1 cellular context compared by ENCODE assay signal in the genomic region with DNA sequence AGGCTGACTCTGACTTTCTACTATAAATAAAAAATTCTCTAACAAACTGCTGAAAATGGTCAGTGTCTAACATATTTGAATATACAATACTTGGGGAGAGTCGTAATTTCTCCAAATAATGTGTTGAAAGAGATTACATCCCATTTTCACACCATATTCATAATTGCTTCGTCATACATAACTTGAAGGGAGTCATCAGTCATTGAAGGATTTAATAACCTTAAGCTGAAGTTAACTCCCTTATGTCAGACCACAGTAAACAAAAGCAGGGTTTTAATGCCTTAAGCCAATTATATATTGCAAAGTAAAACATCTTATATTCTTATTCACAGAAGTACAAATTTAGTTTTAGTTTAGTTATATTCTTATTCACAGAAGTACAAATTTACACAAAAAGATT.
TF ChIP-seq lines count a peak whose summit lies in the region.

No MANE protein-coding gene starts in this region.

TF ChIP-seq in GM23338, 12 proteins besides CTCF, POLR2A, EP300 and RAD21 (continued from another document):
- TF ChIP-seq, protein P1, sequence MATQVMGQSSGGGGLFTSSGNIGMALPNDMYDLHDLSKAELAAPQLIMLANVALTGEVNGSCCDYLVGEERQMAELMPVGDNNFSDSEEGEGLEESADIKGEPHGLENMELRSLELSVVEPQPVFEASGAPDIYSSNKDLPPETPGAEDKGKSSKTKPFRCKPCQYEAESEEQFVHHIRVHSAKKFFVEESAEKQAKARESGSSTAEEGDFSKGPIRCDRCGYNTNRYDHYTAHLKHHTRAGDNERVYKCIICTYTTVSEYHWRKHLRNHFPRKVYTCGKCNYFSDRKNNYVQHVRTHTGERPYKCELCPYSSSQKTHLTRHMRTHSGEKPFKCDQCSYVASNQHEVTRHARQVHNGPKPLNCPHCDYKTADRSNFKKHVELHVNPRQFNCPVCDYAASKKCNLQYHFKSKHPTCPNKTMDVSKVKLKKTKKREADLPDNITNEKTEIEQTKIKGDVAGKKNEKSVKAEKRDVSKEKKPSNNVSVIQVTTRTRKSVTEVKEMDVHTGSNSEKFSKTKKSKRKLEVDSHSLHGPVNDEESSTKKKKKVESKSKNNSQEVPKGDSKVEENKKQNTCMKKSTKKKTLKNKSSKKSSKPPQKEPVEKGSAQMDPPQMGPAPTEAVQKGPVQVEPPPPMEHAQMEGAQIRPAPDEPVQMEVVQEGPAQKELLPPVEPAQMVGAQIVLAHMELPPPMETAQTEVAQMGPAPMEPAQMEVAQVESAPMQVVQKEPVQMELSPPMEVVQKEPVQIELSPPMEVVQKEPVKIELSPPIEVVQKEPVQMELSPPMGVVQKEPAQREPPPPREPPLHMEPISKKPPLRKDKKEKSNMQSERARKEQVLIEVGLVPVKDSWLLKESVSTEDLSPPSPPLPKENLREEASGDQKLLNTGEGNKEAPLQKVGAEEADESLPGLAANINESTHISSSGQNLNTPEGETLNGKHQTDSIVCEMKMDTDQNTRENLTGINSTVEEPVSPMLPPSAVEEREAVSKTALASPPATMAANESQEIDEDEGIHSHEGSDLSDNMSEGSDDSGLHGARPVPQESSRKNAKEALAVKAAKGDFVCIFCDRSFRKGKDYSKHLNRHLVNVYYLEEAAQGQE (IDR thresholded peaks at IDR 0.05; ENCODE audit: unreplicated experiment), result no peak
- TF ChIP-seq, protein P2, sequence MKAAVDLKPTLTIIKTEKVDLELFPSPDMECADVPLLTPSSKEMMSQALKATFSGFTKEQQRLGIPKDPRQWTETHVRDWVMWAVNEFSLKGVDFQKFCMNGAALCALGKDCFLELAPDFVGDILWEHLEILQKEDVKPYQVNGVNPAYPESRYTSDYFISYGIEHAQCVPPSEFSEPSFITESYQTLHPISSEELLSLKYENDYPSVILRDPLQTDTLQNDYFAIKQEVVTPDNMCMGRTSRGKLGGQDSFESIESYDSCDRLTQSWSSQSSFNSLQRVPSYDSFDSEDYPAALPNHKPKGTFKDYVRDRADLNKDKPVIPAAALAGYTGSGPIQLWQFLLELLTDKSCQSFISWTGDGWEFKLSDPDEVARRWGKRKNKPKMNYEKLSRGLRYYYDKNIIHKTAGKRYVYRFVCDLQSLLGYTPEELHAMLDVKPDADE (IDR thresholded peaks at IDR 0.05), result no peak
- TF ChIP-seq CREB1 (CRISPR knock-in tag; IDR thresholded peaks at IDR 0.05; ENCODE audit: low read depth), result no peak
- TF ChIP-seq JUNB (IDR thresholded peaks at IDR 0.05; ENCODE audit: unreplicated experiment), result no peak
